ENCODE assay signal across 15 cellular contexts in genomic region chr1:110172001-110172400, GRCh38. TPM values are rescaled to one million over a fixed set of nuclear protein-coding genes. Genes with fewer than 3 reads are reported as not detected.
DNase-seq lines count a peak whose midpoint lies in the region; ATAC-seq and TF ChIP-seq lines count a peak whose summit lies in the region.
"Had no signal": no experiment of that assay in that cellular context is flagged by ENCODE, and none has a peak within 500 bp of the region (broad histone marks: within the 10 kb centered on the region; RNA-seq: fewer than 3 reads in every experiment).

No MANE protein-coding gene starts in this region.

- no peaks in the 10 kb centered on the region for H3K4me1 Mint-ChIP-seq in endothelial cell (ENCODE audit: unreplicated experiment)
- H3K4me1 Mint-ChIP-seq in osteocyte (ENCODE audit: unreplicated experiment): peaks cover 63% of the 10 kb centered on the region
- no peaks in the 10 kb centered on the region for H3K4me1 Mint-ChIP-seq in activated CD4-positive, alpha-beta T cell treated with anti-CD3 and anti-CD28 coated beads, Interleukin-2, amount 10 ng/mL, durations not matched to agents 24 days and 14 days

- H3K36me3 Mint-ChIP-seq in endothelial cell (ENCODE audit: low read depth, unreplicated experiment): peaks cover 55% of the 10 kb centered on the region
- H3K36me3 Mint-ChIP-seq in osteocyte (ENCODE audit: unreplicated experiment): no peaks in the 10 kb centered on the region
- no peaks in the 10 kb centered on the region for H3K36me3 Mint-ChIP-seq in activated CD4-positive, alpha-beta T cell treated with anti-CD3 and anti-CD28 coated beads, Interleukin-2, amount 10 ng/mL, durations not matched to agents 24 days and 14 days (ENCODE audit: low read depth)

- DNase-seq in BE2C (peak; percentile 36), endothelial cell (ENCODE audit: low spot score) (no peak), osteocyte (ENCODE audit: extremely low spot score, unreplicated experiment) (no peak)
- no peak for DNase-seq in activated CD4-positive, alpha-beta T cell treated with anti-CD3 and anti-CD28 coated beads, Interleukin-2, amount 10 ng/mL, durations not matched to agents 24 days and 14 days
- DNase-seq: 8988T; AML-193; Calu3; CD4-positive, alpha-beta T cell; GM23248 had no signal

- no peaks in the 10 kb centered on the region for H3K36me3 ChIP-seq in BE2C
- H3K36me3 ChIP-seq: BLaER1 treated with 17β-estradiol and CSF1 and Interleukin-3, amounts not matched to agents 10 nM and 100 nM had no signal

- H3K27me3 Mint-ChIP-seq in endothelial cell (ENCODE audit: unreplicated experiment) (peaks cover 10% of the 10 kb centered on the region), osteocyte (ENCODE audit: unreplicated experiment) (no peaks in the 10 kb centered on the region)
- H3K27me3 Mint-ChIP-seq in activated CD4-positive, alpha-beta T cell treated with anti-CD3 and anti-CD28 coated beads, Interleukin-2, amount 10 ng/mL, durations not matched to agents 24 days and 14 days: no peaks in the 10 kb centered on the region

- peak overlapping the region; percentile 42 for H3K27ac ChIP-seq in angular gyrus (ENCODE audit: low read depth, low read length)
- H3K27ac ChIP-seq: BLaER1 treated with 17β-estradiol and CSF1 and Interleukin-3, amounts not matched to agents 10 nM and 100 nM; GM23248 had no signal

- intact Hi-C loops in activated CD4-positive, alpha-beta T cell treated with anti-CD3 and anti-CD28 coated beads, Interleukin-2, amount 10 ng/mL, durations not matched to agents 24 days and 14 days (cut with micrococcal nuclease): no loop called here

- H3K4me3 Mint-ChIP-seq in endothelial cell (ENCODE audit: unreplicated experiment) (peak overlapping the region; percentile 21), osteocyte (ENCODE audit: unreplicated experiment) (no peak overlapping the region)
- no peak overlapping the region for H3K4me3 Mint-ChIP-seq in activated CD4-positive, alpha-beta T cell treated with anti-CD3 and anti-CD28 coated beads, Interleukin-2, amount 10 ng/mL, durations not matched to agents 24 days and 14 days
- H3K4me3 Mint-ChIP-seq: CD4-positive, alpha-beta T cell had no signal

- no peaks in the 10 kb centered on the region for H3K27me3 ChIP-seq in BE2C
- H3K27me3 ChIP-seq: BLaER1 treated with 17β-estradiol and CSF1 and Interleukin-3, amounts not matched to agents 10 nM and 100 nM had no signal

- ATAC-seq in HG02981 (IDR thresholded peaks at IDR 0.05; ENCODE audit: unreplicated experiment) (no peak), GM19328 (IDR thresholded peaks at IDR 0.05; ENCODE audit: unreplicated experiment) (no peak)
- ATAC-seq: HCT116 had no signal

- H3K9me3 ChIP-seq in BE2C: no peaks in the 10 kb centered on the region
- H3K9me3 ChIP-seq: BLaER1 treated with 17β-estradiol and CSF1 and Interleukin-3, amounts not matched to agents 10 nM and 100 nM had no signal

- H3K9me3 Mint-ChIP-seq in endothelial cell (ENCODE audit: unreplicated experiment) (no peaks in the 10 kb centered on the region), osteocyte (ENCODE audit: unreplicated experiment) (no peaks in the 10 kb centered on the region)
- H3K9me3 Mint-ChIP-seq in activated CD4-positive, alpha-beta T cell treated with anti-CD3 and anti-CD28 coated beads, Interleukin-2, amount 10 ng/mL, durations not matched to agents 24 days and 14 days: no peaks in the 10 kb centered on the region
- H3K9me3 Mint-ChIP-seq: CD4-positive, alpha-beta T cell had no signal

- no peak for TF ChIP-seq CTCF in BE2C (IDR thresholded peaks at IDR 0.05; ENCODE audit: low read depth, low read length)
- TF ChIP-seq CTCF in endothelial cell (IDR thresholded peaks at IDR 0.05; ENCODE audit: unreplicated experiment): no peak
- TF ChIP-seq CTCF in osteocyte (IDR thresholded peaks at IDR 0.05): no peak

- peak overlapping the region; percentile 13; the same call in 1 of the 2 replicates for H3K4me3 ChIP-seq in BE2C (ENCODE audit: low read depth, low read length)
- H3K4me3 ChIP-seq: BLaER1 treated with 17β-estradiol and CSF1 and Interleukin-3, amounts not matched to agents 10 nM and 100 nM; GM23248 had no signal

- peaks cover 34% of the 10 kb centered on the region for H3K4me1 ChIP-seq in BE2C

- no peak overlapping the region for H3K27ac Mint-ChIP-seq in endothelial cell (ENCODE audit: unreplicated experiment)
- H3K27ac Mint-ChIP-seq in osteocyte (ENCODE audit: unreplicated experiment): peak overlapping the region; percentile 41
- H3K27ac Mint-ChIP-seq in activated CD4-positive, alpha-beta T cell treated with anti-CD3 and anti-CD28 coated beads, Interleukin-2, amount 10 ng/mL, durations not matched to agents 24 days and 14 days: no peak overlapping the region
- H3K27ac Mint-ChIP-seq: CD4-positive, alpha-beta T cell had no signal

RNA-seq across cellular contexts. Expression of gene SLC6A17, which starts 21.7 kb away (rescaled TPM):
- 15.5 TPM for polyA plus RNA-seq in BE2C (2012; ENCODE audit: insufficient read depth, insufficient read length, low read depth)
- total RNA-seq in endothelial cell (ENCODE audit: unreplicated experiment) (46.1 TPM), osteocyte (1.5 and 1.6 TPM in 2 replicates)
- total RNA-seq in activated CD4-positive, alpha-beta T cell treated with anti-CD3 and anti-CD28 coated beads, Interleukin-2, amount 10 ng/mL, durations not matched to agents 24 days and 14 days: 0.05 TPM in 1 of 2 replicates, not detected in the other
- total RNA-seq: CD4-positive, alpha-beta T cell had no signal

RNA-seq across cellular contexts. Expression of gene KCNC4, which starts 38.1 kb away (rescaled TPM):
- 3.6 TPM for polyA plus RNA-seq in BE2C (2012; ENCODE audit: insufficient read depth, insufficient read length, low read depth)
- 37.4 TPM for total RNA-seq in endothelial cell (ENCODE audit: unreplicated experiment)
- 1.1 and 2.0 TPM in 2 replicates for total RNA-seq in osteocyte
- 19.5 and 20.0 TPM in 2 replicates for total RNA-seq in activated CD4-positive, alpha-beta T cell treated with anti-CD3 and anti-CD28 coated beads, Interleukin-2, amount 10 ng/mL, durations not matched to agents 24 days and 14 days

RNA-seq across cellular contexts. Expression of gene UBL4B, which starts 59.8 kb away (rescaled TPM):
- polyA plus RNA-seq in BE2C (2012; ENCODE audit: insufficient read depth, insufficient read length, low read depth): 0.49 TPM
- not detected for total RNA-seq in endothelial cell (ENCODE audit: unreplicated experiment)
- not detected in 2 replicates for total RNA-seq in osteocyte
- not detected in 2 replicates for total RNA-seq in activated CD4-positive, alpha-beta T cell treated with anti-CD3 and anti-CD28 coated beads, Interleukin-2, amount 10 ng/mL, durations not matched to agents 24 days and 14 days
- total RNA-seq: Calu3; CD4-positive, alpha-beta T cell; Daoy; GM23248 had no signal
- polyA plus RNA-seq: GM23248 had no signal

Comparison
In these comparisons a context has a peak if more than half of its experiments do, and no peak if none do; other contexts are left out.
1. RNA of gene SLC6A17, which starts 21.7 kb away (total RNA-seq): 46.1 TPM in endothelial cell (single experiment); 1.5 to 1.6 TPM in osteocyte and 0.05 TPM in activated CD4-positive, alpha-beta T cell treated with anti-CD3 and anti-CD28 coated beads, Interleukin-2, amount 10 ng/mL, durations not matched to agents 24 days and 14 days; every median in the first group is over 10 times any median in the second.